8 cellular contexts compared by ENCODE assay signal in genomic region chr13:32428581-32429072, GRCh38. TPM values are rescaled to one million over a fixed set of nuclear protein-coding genes. Genes with fewer than 3 reads are reported as not detected.
DNase-seq lines count a peak whose midpoint lies in the region; ATAC-seq, FAIRE-seq and TF ChIP-seq lines count a peak whose summit lies in the region.

No MANE protein-coding gene starts in this region.

- peak overlapping the region; percentile 96 for H3K27ac ChIP-seq in KOPT-K1 (ENCODE audit: low read depth, low read length, poor library complexity, severe bottlenecking)
- peak overlapping the region; percentile 98 for H3K27ac ChIP-seq in GM12878 (ENCODE audit: control insufficient read depth, insufficient read depth)
- H3K27ac ChIP-seq in lung (ENCODE audit: low read depth in 1 of 2, low read length in 1 of 2), result peak overlapping the region; percentile 76 to 91
- H3K27ac ChIP-seq in transverse colon, result peak overlapping the region; percentile 91 to 94 (median 93)

- H3K36me3 ChIP-seq in KOPT-K1 (ENCODE audit: insufficient read depth, low read length) (peaks cover 8% of the 10 kb centered on the region; the same call in 1 of the 2 replicates), GM12878 (ENCODE audit: control insufficient read depth in 2 of 2, insufficient read depth in 2 of 2, low read length in 1 of 2) (0 out of 4 replicates have a peak, but pooled peaks cover 0 to 9% of the 10 kb centered on the region in 2 experiments), lung (ENCODE audit: control insufficient read depth in 2 of 2, insufficient read depth in 2 of 2, low read length in 2 of 2) (peaks cover 0 to 3% of the 10 kb centered on the region in 2 donors), transverse colon (no peaks in the 10 kb centered on the region)

- intact Hi-C loops in GM12878 (cut with micrococcal nuclease; ENCODE audit: unreplicated experiment) (loop anchor here (2.0 to 10.0 kb wide), 3 partner anchors 110 to 776 kb away; partner anchors contain the start of genes BRCA2, N4BP2L2 and ZAR1L), transverse colon (cut with DNase I; ENCODE audit: low total_unique reads) (no loop called here)

- WGBS in GM12878 (ENCODE audit: insufficient coverage, insufficient replicate concordance, low lambda C conversion rate, missing lambda C conversion rate), result 0% methylated on average over 7 of the region's 7 CpGs
- WGBS in lung, 2 donors, result 26 to 35% methylated on average over 7 of the region's 7 CpGs
- 33 to 38% methylated on average over 5 to 7 of the region's 7 CpGs for WGBS in transverse colon (ENCODE audit: low coverage in 1 of 2), 2 donors

- TF ChIP-seq RAD21 in GM12878 (IDR thresholded peaks at IDR 0.05; ENCODE audit: insufficient read depth, low read depth, low read length), result no peak

- TSS peak; percentile 94 for BruUV-seq in GM12878 (replicated peaks; lab: Mats Ljungman, UMichigan)

- SMC1A ChIA-PET in GM12878 (lab: Charles Lee; ENCODE audit: uncharacterized antibody, unreplicated experiment), result interaction anchor here (0.7 to 4.0 kb wide), 14 partner anchors 11 to 222 kb away, joined by 3 to 25 read pairs (median 4); partner anchors contain the start of genes BRCA2, N4BP2L2 and ZAR1L

- H3K9ac ChIP-seq in GM12878 (ENCODE audit: control insufficient read depth, insufficient read depth, low read length), result peak overlapping the region; percentile 93

- in situ Hi-C loops in GM12878 (cut with MboI), result loop anchor here (25.0 kb wide), 1 partner anchor 1109 kb away; no protein-coding TSS in a partner anchor
- in situ Hi-C loops in transverse colon (cut with MboI; ENCODE audit: low pct_ligation_motif_present in 1 of 4, low pct_unique_long_range_greater_than_20kb in 1 of 4, low sequenced_read_pairs in 3 of 4), result no loop called here

- H3K27me3 ChIP-seq in GM12878 (replicated peaks in 1 of 2; ENCODE audit: control insufficient read depth in 2 of 2, insufficient read depth in 2 of 2, low read length in 1 of 2) (no peaks in the 10 kb centered on the region), lung (ENCODE audit: control insufficient read depth, insufficient read depth) (no peaks in the 10 kb centered on the region), transverse colon (no peaks in the 10 kb centered on the region)

- POLR2A ChIA-PET in GM12878 (lab: Charles Lee), result interaction anchor here (0.6 to 2.7 kb wide), 9 partner anchors 10 to 475 kb away, joined by 3 to 16 read pairs (median 4); partner anchors contain the start of genes BRCA2 and N4BP2L2

- TF ChIP-seq EP300 in GM12878 (IDR thresholded peaks at IDR 0.05; ENCODE audit: borderline replicate concordance in 1 of 2, control insufficient read depth in 1 of 2, low read depth in 2 of 2, low read length in 2 of 2), result no peak
- no peak for TF ChIP-seq EP300 in transverse colon (IDR thresholded peaks at IDR 0.05; ENCODE audit: low read depth)

- DNase-seq in Ammon's horn (ENCODE audit: low spot score) (peak; percentile 54), GM12878 (ENCODE audit: low read depth, low spot score) (no peak), lung (ENCODE audit: low spot score) (no peak), transverse colon (no peak)

- TF ChIP-seq CTCF in GM12878 (IDR thresholded peaks at IDR 0.05 in 2 of 3, conservative IDR thresholded peaks at IDR 0.05 in 1 of 3; ENCODE audit: control insufficient read depth in 2 of 3, extremely low read depth in 1 of 3, insufficient read depth in 1 of 3, low read depth in 3 of 3, low read length in 3 of 3), result no peak
- TF ChIP-seq CTCF in lung (IDR thresholded peaks at IDR 0.05; ENCODE audit: control extremely low read depth, extremely low read depth), result no peak
- TF ChIP-seq CTCF in transverse colon (IDR thresholded peaks at IDR 0.05), result no peak

- RAD21 ChIA-PET in GM12878 (lab: Charles Lee; ENCODE audit: unreplicated experiment), result interaction anchor here (0.6 to 2.1 kb wide), 8 partner anchors 14 to 518 kb away, joined by 3 to 8 read pairs (median 4); partner anchors contain the start of genes BRCA2, PDS5B and ZAR1L

- H3K4me3 ChIP-seq in GM12878, result peak overlapping the region; percentile 94
- H3K4me3 ChIP-seq in lung, result no peak overlapping the region
- peak overlapping the region in 3 of 4 donors; percentile 73 to 99 (median 77) for H3K4me3 ChIP-seq in transverse colon

- H3K79me2 ChIP-seq in GM12878 (ENCODE audit: control insufficient read depth, insufficient read depth, low read length), result peaks cover 48% of the 10 kb centered on the region

- CTCF ChIA-PET in GM12878 (lab: Yijun Ruan, JAX), result interaction anchor here (0.6 to 5.5 kb wide), 9 partner anchors 9 to 1104 kb away, joined by 3 to 22 read pairs (median 3); partner anchors contain the start of gene N4BP2L2

- peak overlapping the region; percentile 77 for H2AFZ ChIP-seq in GM12878 (ENCODE audit: control insufficient read depth, low read depth, low read length)

- peak; percentile 42 for ATAC-seq in GM12878
- no peak for ATAC-seq in lung (ENCODE audit: insufficient read depth, low FRiP score)
- no peak for ATAC-seq in GM21360 (IDR thresholded peaks at IDR 0.05; ENCODE audit: unreplicated experiment)
- ATAC-seq in GM21717 (IDR thresholded peaks at IDR 0.05; ENCODE audit: unreplicated experiment), result no peak
- ATAC-seq in GM19467 (IDR thresholded peaks at IDR 0.05; ENCODE audit: unreplicated experiment), result no peak

- FAIRE-seq in GM12878 (lab: Jason Lieb, UNC), result peak; percentile 64

- TF ChIP-seq POLR2A in GM12878 (IDR thresholded peaks at IDR 0.05; ENCODE audit: low read depth, low read length) (no peak), transverse colon (IDR thresholded peaks at IDR 0.05) (no peak)

- H3K9me3 ChIP-seq in KOPT-K1 (ENCODE audit: insufficient read depth, low read length, poor library complexity, severe bottlenecking), result no peaks in the 10 kb centered on the region
- H3K9me3 ChIP-seq in GM12878 (replicated peaks; ENCODE audit: control insufficient read depth, insufficient read depth, low read length), result no peaks in the 10 kb centered on the region; the same call in 2 of the 3 replicates
- no peaks in the 10 kb centered on the region for H3K9me3 ChIP-seq in lung (ENCODE audit: control insufficient read depth in 2 of 2, insufficient read depth in 1 of 2, low read length in 1 of 2)
- H3K9me3 ChIP-seq in transverse colon, result no peaks in the 10 kb centered on the region

- H4K20me1 ChIP-seq in GM12878 (ENCODE audit: control insufficient read depth, insufficient read depth), result no peaks in the 10 kb centered on the region

- H3K4me1 ChIP-seq in GM12878 (ENCODE audit: control insufficient read depth, insufficient read depth, low read length) (peaks cover 17% of the 10 kb centered on the region), lung (ENCODE audit: control insufficient read depth in 2 of 2, insufficient read depth in 2 of 2, low read length in 2 of 2) (peaks cover 2 to 4% of the 10 kb centered on the region in 2 donors), transverse colon (peaks cover 5 to 33% (median 15%) of the 10 kb centered on the region in 4 donors)

- H3K4me2 ChIP-seq in GM12878 (ENCODE audit: control insufficient read depth, insufficient read depth), result peak overlapping the region; percentile 56

TF ChIP-seq in GM12878, 131 proteins besides CTCF, POLR2A, EP300 and RAD21 (continues in another document):
- 0 out of 2 replicates have a peak, but pooled peaks have one; percentile 21 for TF ChIP-seq EED (IDR thresholded peaks at IDR 0.05; ENCODE audit: low read depth)
- TF ChIP-seq SPI1 (IDR thresholded peaks at IDR 0.05; ENCODE audit: borderline replicate concordance, insufficient read depth, low read depth, low read length), result peak; percentile 27; the same call in 1 of the 2 replicates
- peak; percentile 65 for TF ChIP-seq MEF2B (IDR thresholded peaks at IDR 0.05; ENCODE audit: partially characterized antibody, poor library complexity, severe bottlenecking)
- TF ChIP-seq DPF2 (IDR thresholded peaks at IDR 0.05), result 0 out of 2 replicates have a peak, but pooled peaks have one; percentile 13

RNA-seq across cellular contexts. Expression of gene N4BP2L1, which starts 0.7 kb away (rescaled TPM):
- total RNA-seq in GM12878 (2013; cell fraction: nucleolus; rRNA removed), result 110 and 112 TPM in 2 replicates
- total RNA-seq in GM12878 (2014; rRNA removed) (11.6 and 14.7 TPM in 2 replicates), GM12878 (2014; rRNA removed; fragmentation: Illumina TruSeq; extraction: Trizol) (14.9 and 15.7 TPM in 2 replicates), GM12878 (2021) (11.2 and 12.0 TPM in 2 replicates), lung (10 to 100 TPM; 12.4 to 81.8 TPM), transverse colon (10 to 100 TPM in 2 of 4 donors, 1 to 10 TPM in 2; 1.5 to 25.1 (median 8.9) TPM)
- polyA plus RNA-seq in GM12878 (2011; ENCODE audit: low read depth), result 13.8 TPM
- polyA plus RNA-seq in GM12878 (2011; rRNA removed) (42.5 and 68.0 TPM in 2 replicates), GM12878 (2014; fragmentation: Illumina TruSeq; extraction: Trizol) (16.7 and 21.4 TPM in 2 replicates), GM12878 (2014; fragmentation: Nextera tagmentation; extraction: Ambion mirVana) (1 to 10 TPM; 3.3 to 5.7 TPM), GM12878 (2014; rRNA removed) (16.9 and 23.4 TPM in 2 replicates), GM12878 (2016; fragmentation: Nextera tagmentation; extraction: Ambion mirVana) (10 to 100 TPM; 16.9 to 18.7 TPM), lung (10 to 100 TPM; 12.6 to 21.6 TPM)
- polyA plus RNA-seq in GM12878 (2011; cell fraction: cytosol; rRNA removed), result 17.0 and 17.1 TPM in 2 replicates
- polyA plus RNA-seq in GM12878 (2011; cell fraction: nucleus; rRNA removed), result 42.6 and 52.4 TPM in 2 replicates
- polyA plus RNA-seq in GM12878 (2012), result 22.5 and 39.5 TPM in 2 replicates
- polyA minus RNA-seq in GM12878 (2011; rRNA and poly(A)+ RNA removed), result 14.9 and 16.4 TPM in 2 replicates
- 3.8 and 7.6 TPM in 2 replicates for polyA minus RNA-seq in GM12878 (2011; cell fraction: cytosol; rRNA and poly(A)+ RNA removed)
- polyA minus RNA-seq in GM12878 (2011; cell fraction: nucleus; rRNA and poly(A)+ RNA removed), result 19.0 and 29.8 TPM in 2 replicates
